Comparison of ENCODE assay signal across 8 cellular contexts in the genomic region with DNA sequence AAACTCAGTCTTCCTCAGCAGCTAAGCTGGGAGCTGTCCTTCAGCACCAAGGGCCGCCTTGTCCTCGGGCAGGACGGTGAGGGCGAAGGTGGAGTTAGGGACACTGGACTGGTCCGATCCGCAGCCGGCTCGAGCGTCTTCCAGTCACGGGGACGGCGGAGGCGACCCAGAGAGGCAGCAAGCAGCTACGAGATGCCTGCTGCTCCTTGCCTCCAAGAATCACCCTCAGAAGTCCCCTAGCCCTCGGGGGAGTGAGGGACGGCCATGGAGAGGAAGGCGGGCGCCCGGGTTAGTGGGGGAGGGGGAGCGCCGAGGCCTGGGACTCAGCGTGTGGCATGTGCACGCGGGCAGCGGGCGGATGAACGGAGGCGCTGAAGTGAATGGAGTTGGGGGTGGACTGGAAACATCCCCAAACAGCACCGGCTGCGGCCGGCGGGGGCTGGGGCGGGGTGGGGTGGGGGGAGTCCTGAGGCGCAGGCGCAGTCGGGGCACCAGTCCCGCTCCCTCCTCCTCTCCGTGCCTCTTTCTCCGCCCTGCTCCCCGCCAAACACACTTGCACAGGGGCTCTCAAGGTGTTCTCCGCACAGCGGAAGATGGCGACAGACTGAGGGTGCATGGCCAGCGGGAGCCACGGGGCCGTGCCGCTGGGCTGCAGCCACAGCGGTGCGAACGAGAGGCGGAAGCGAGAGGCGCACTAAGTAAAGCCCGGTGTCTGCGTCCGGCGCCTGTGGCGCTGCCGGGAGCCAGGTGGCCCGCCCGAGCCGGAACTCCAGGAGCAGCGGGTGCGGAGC. TPM values are rescaled to one million over a fixed set of nuclear protein-coding genes. Genes with fewer than 3 reads are reported as not detected.
DNase-seq lines count a peak whose midpoint lies in the region; ATAC-seq, FAIRE-seq and TF ChIP-seq lines count a peak whose summit lies in the region.

NALF2 (plus strand) TSS at position 492 of the 791 bp plus-strand sequence. CDS start 957 bp downstream, outside the sequence.

- H3K27ac ChIP-seq in WERI-Rb-1 (peak within 1 kb of the TSS; percentile 92), endothelial cell of umbilical vein (ENCODE audit: insufficient read depth, low read depth, low read length) (no peak within 1 kb of the TSS), mesenchymal stem cell (ENCODE audit: low read length, poor library complexity, severe bottlenecking) (no peak within 1 kb of the TSS)

- no TSS peak for BruUV-seq in endothelial cell of umbilical vein (replicated peaks; lab: Mats Ljungman, UMichigan)

- no peak within 1 kb of the TSS for H4K8ac ChIP-seq in mesenchymal stem cell (ENCODE audit: low read length)

- peak; percentile 61 for FAIRE-seq in endothelial cell of umbilical vein (lab: Jason Lieb, UNC)

- DNase-seq in GM03348 (ENCODE audit: low spot score) (peak; percentile 64), NCI-H1105 treated with DMSO at 0.1 percent for 48 hours (lab: John Stamatoyannopoulos, UW) (peak; percentile 56), WERI-Rb-1 (peak; percentile 78), endothelial cell of umbilical vein (ENCODE audit: low read depth, low spot score) (peak; percentile 42), mesenchymal stem cell (peak; percentile 35), stromal cell of bone marrow (ENCODE audit: low read depth) (peak; percentile 6), RKO (ENCODE audit: low spot score) (no peak)

- dilution Hi-C loops in endothelial cell of umbilical vein (cut with MboI; ENCODE audit: extremely low pct_ligation_motif_present, low sequenced_read_pairs), result no loop called here

- H3K4ac ChIP-seq in mesenchymal stem cell (ENCODE audit: low read depth in 1 of 2, low read length in 2 of 2), result no peak within 1 kb of the TSS

- H3K9me1 ChIP-seq in endothelial cell of umbilical vein (replicated peaks; ENCODE audit: control insufficient read depth, extremely low read depth, insufficient read depth, low read length), result no peaks in the 10 kb centered on the region

- CTCF ChIA-PET in endothelial cell of umbilical vein (lab: Charles Lee), result interaction anchor here (0.8 to 1.4 kb wide), 8 partner anchors 11 to 629 kb away, joined by 3 to 8 read pairs (median 4); partner anchors contain the start of gene IGBP1

- no peak within 1 kb of the TSS for H3K18ac ChIP-seq in mesenchymal stem cell (ENCODE audit: low read depth in 1 of 2, low read length in 2 of 2)

- TF ChIP-seq CTCF in WERI-Rb-1 (IDR thresholded peaks at IDR 0.05; ENCODE audit: low read depth, low read length), result no peak
- TF ChIP-seq CTCF in endothelial cell of umbilical vein (IDR thresholded peaks at IDR 0.05; ENCODE audit: extremely low read depth in 1 of 2, insufficient read depth in 1 of 2, low read depth in 1 of 2, low read length in 2 of 2), result no peak

- ATAC-seq in GM21447 (IDR thresholded peaks at IDR 0.05; ENCODE audit: unreplicated experiment), result no peak

- no peak within 1 kb of the TSS for H2AK5ac ChIP-seq in mesenchymal stem cell (ENCODE audit: low read length, severe bottlenecking)

- H3K27me3 ChIP-seq in WERI-Rb-1 (ENCODE audit: insufficient read depth, low read depth, severe bottlenecking) (no peaks in the 10 kb centered on the region), endothelial cell of umbilical vein (ENCODE audit: control insufficient read depth in 2 of 2, insufficient read depth in 2 of 2, low read length in 2 of 2) (peaks cover 22 to 23% of the 10 kb centered on the region in 2 experiments), mesenchymal stem cell (ENCODE audit: control insufficient read depth in 1 of 2, insufficient read depth in 1 of 2, low read length in 2 of 2) (peaks cover 30 to 75% of the 10 kb centered on the region in 2 experiments)

- H3K14ac ChIP-seq in mesenchymal stem cell (ENCODE audit: low read length in 2 of 2), result no peak within 1 kb of the TSS

- H3K4me2 ChIP-seq in endothelial cell of umbilical vein (ENCODE audit: insufficient read depth, low read length) (no peak within 1 kb of the TSS), mesenchymal stem cell (ENCODE audit: low read length, poor library complexity, severe bottlenecking) (peak within 1 kb of the TSS; percentile 59)

- peak within 1 kb of the TSS; percentile 29 for H2AFZ ChIP-seq in endothelial cell of umbilical vein (ENCODE audit: low read depth, low read length)
- no peak within 1 kb of the TSS for H2AFZ ChIP-seq in mesenchymal stem cell (ENCODE audit: low read depth, low read length)

- peak within 1 kb of the TSS; percentile 68 for H3K4me3 ChIP-seq in WERI-Rb-1 (ENCODE audit: low read depth, low read length)
- peak within 1 kb of the TSS in 2 of 3 experiments; percentile 23 to 30 for H3K4me3 ChIP-seq in endothelial cell of umbilical vein (replicated peaks in 1 of 3; ENCODE audit: insufficient read depth in 1 of 3, low read depth in 1 of 3, low read length in 3 of 3)
- peak within 1 kb of the TSS; percentile 44 to 58 for H3K4me3 ChIP-seq in mesenchymal stem cell (ENCODE audit: insufficient read depth in 1 of 2, low read depth in 1 of 2, low read length in 2 of 2)

- no peaks in the 10 kb centered on the region for H3K79me2 ChIP-seq in endothelial cell of umbilical vein (ENCODE audit: control insufficient read depth, insufficient read depth, low read length)

- H2BK5ac ChIP-seq in mesenchymal stem cell (ENCODE audit: low read depth, low read length, poor library complexity, severe bottlenecking), result no peak within 1 kb of the TSS

- H4K20me1 ChIP-seq in endothelial cell of umbilical vein (replicated peaks; ENCODE audit: control insufficient read depth, extremely low read depth, insufficient read depth, low read length), result no peaks in the 10 kb centered on the region

- H3K4me1 ChIP-seq in endothelial cell of umbilical vein (ENCODE audit: control insufficient read depth, extremely low read depth, insufficient read depth, low read length), result no peaks in the 10 kb centered on the region
- peaks cover 7% of the 10 kb centered on the region for H3K4me1 ChIP-seq in mesenchymal stem cell (ENCODE audit: control insufficient read depth, insufficient read depth, low read depth, low read length)

- no peak within 1 kb of the TSS for H3K9ac ChIP-seq in endothelial cell of umbilical vein (replicated peaks; ENCODE audit: extremely low read depth, insufficient read depth, low read length)
- H3K9ac ChIP-seq in mesenchymal stem cell (ENCODE audit: low read length), result no peak within 1 kb of the TSS

- H2BK120ac ChIP-seq in mesenchymal stem cell (ENCODE audit: low read depth, low read length), result no peak within 1 kb of the TSS

- no peaks in the 10 kb centered on the region for H3K9me3 ChIP-seq in WERI-Rb-1 (ENCODE audit: severe bottlenecking)
- no peaks in the 10 kb centered on the region for H3K9me3 ChIP-seq in endothelial cell of umbilical vein (replicated peaks; ENCODE audit: control insufficient read depth, insufficient read depth, low read length)
- peaks cover 19% of the 10 kb centered on the region for H3K9me3 ChIP-seq in mesenchymal stem cell (ENCODE audit: control insufficient read depth, low read length)

- no peak within 1 kb of the TSS for H2BK12ac ChIP-seq in mesenchymal stem cell (ENCODE audit: low read length in 2 of 2)

- 2% methylated on average over 16 of the region's 64 CpGs for WGBS in mesenchymal stem cell

- no peak within 1 kb of the TSS for H2BK15ac ChIP-seq in mesenchymal stem cell (ENCODE audit: low read depth, poor library complexity, severe bottlenecking)

- H3K36me3 ChIP-seq in WERI-Rb-1, result no peaks in the 10 kb centered on the region; the same call in none of the 2 replicates
- no peaks in the 10 kb centered on the region for H3K36me3 ChIP-seq in endothelial cell of umbilical vein (ENCODE audit: control insufficient read depth in 2 of 2, extremely low read depth in 1 of 2, insufficient read depth in 2 of 2, low read length in 2 of 2)
- H3K36me3 ChIP-seq in mesenchymal stem cell (ENCODE audit: control insufficient read depth in 1 of 2, insufficient read depth in 2 of 2, low read depth in 1 of 2, low read length in 2 of 2), result no peaks in the 10 kb centered on the region

- TF ChIP-seq POLR2A in endothelial cell of umbilical vein (IDR thresholded peaks at IDR 0.05; ENCODE audit: low read depth, low read length), result no peak

- H3K23ac ChIP-seq in mesenchymal stem cell (ENCODE audit: low read length in 2 of 2), result no peak within 1 kb of the TSS

- intact Hi-C loops in endothelial cell of umbilical vein (cut with micrococcal nuclease), result no loop called here

- H3K79me1 ChIP-seq in mesenchymal stem cell (replicated peaks; ENCODE audit: low read length, poor library complexity, severe bottlenecking), result no peaks in the 10 kb centered on the region

- POLR2A ChIA-PET in endothelial cell of umbilical vein (lab: Charles Lee), result no interaction called here

- H4K91ac ChIP-seq in mesenchymal stem cell (ENCODE audit: low read length), result no peak within 1 kb of the TSS

TF ChIP-seq in endothelial cell of umbilical vein, 7 proteins besides CTCF, POLR2A, EP300 and RAD21:
- TF ChIP-seq MYC (IDR thresholded peaks at IDR 0.05; ENCODE audit: low read depth, low read length) (no peak), MAX (IDR thresholded peaks at IDR 0.05; ENCODE audit: insufficient read depth, insufficient read length) (no peak), EZH2 (IDR thresholded peaks at IDR 0.05; ENCODE audit: borderline replicate concordance, low read depth, low read length, severe bottlenecking) (no peak), FOS (IDR thresholded peaks at IDR 0.05; ENCODE audit: borderline replicate concordance, insufficient read depth, low read length) (no peak), JUN (IDR thresholded peaks at IDR 0.05; ENCODE audit: borderline replicate concordance, insufficient read depth, insufficient read length, low read depth) (no peak), POLR2AphosphoS5 (IDR thresholded peaks at IDR 0.05; ENCODE audit: insufficient read depth, low read depth, low read length) (no peak), GATA2 (IDR thresholded peaks at IDR 0.05; ENCODE audit: insufficient read depth, insufficient read length, low read depth, low read length) (no peak)

RNA-seq across cellular contexts. Expression of gene NALF2, which starts in this region (rescaled TPM):
- total RNA-seq in endothelial cell of umbilical vein, result not detected in 2 replicates
- not detected in 2 replicates for polyA plus RNA-seq in endothelial cell of umbilical vein
- not detected in 2 replicates for polyA plus RNA-seq in endothelial cell of umbilical vein (2011; cell fraction: cytosol; rRNA removed)
- polyA plus RNA-seq in endothelial cell of umbilical vein (2011; cell fraction: nucleus; rRNA removed), result not detected in 2 replicates
- 0.04 and 0.07 TPM in 2 replicates for polyA plus RNA-seq in endothelial cell of umbilical vein (2012)
- polyA minus RNA-seq in endothelial cell of umbilical vein, result not detected in 2 replicates
- not detected for polyA minus RNA-seq in endothelial cell of umbilical vein (2011; cell fraction: cytosol; rRNA and poly(A)+ RNA removed)
- not detected in 2 replicates for polyA minus RNA-seq in endothelial cell of umbilical vein (2011; cell fraction: nucleus; rRNA and poly(A)+ RNA removed)
- polyA plus RNA-seq in mesenchymal stem cell (2013, experiment 1 of 2), result not detected
- polyA plus RNA-seq in mesenchymal stem cell (2013, experiment 2 of 2), result not detected

Comparison
In these comparisons a context has a peak if more than half of its experiments do, and no peak if none do; other contexts are left out.
1. Peak in DNase-seq and H3K4me3 ChIP-seq in endothelial cell of umbilical vein; RNA of the gene not detected or under 1 TPM.